ENCODE assay signal across 9 cellular contexts in the genomic region with DNA sequence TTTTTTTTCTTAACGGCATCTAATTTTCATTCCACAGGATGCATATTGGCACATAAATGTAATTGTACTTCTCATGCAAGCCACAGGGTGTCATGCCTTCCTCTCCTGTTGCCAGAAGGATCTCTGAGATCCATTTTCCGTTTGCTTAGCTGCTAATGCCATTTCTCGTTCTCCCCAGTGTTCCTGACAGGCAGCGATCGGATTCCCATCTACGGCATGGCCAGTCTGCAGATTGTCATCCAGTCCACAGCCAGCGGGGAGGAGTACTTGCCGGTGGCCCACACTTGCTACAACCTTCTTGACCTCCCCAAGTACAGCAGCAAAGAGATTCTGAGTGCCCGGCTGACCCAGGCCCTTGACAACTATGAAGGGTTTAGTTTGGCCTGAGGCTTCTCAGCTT. TPM values are rescaled to one million over a fixed set of nuclear protein-coding genes. Genes with fewer than 3 reads are reported as not detected.
DNase-seq lines count a peak whose midpoint lies in the region; ATAC-seq, FAIRE-seq and TF ChIP-seq lines count a peak whose summit lies in the region.
"Had no signal": no experiment of that assay in that cellular context is flagged by ENCODE, and none has a peak within 500 bp of the region (broad histone marks: within the 10 kb centered on the region; RNA-seq: fewer than 3 reads in every experiment).

No MANE protein-coding gene starts in this region.

- H3K27ac ChIP-seq in liver (ENCODE audit: low read depth in 1 of 2, low read length in 2 of 2) (peak overlapping the region in 1 of 2 donors; percentile 54), vagina (peak overlapping the region; percentile 34)
- H3K27ac ChIP-seq: epithelial cell of prostate had no signal

- H3K4me3 ChIP-seq in bronchial epithelial cell (ENCODE audit: low read depth, low read length): no peak overlapping the region
- no peak overlapping the region for H3K4me3 ChIP-seq in liver (ENCODE audit: low read depth in 1 of 3, low read length in 3 of 3)
- H3K4me3 ChIP-seq in vagina: no peak overlapping the region

- intact Hi-C loops in vagina (cut with DNase I): loop anchor here (10.0 kb wide), 1 partner anchor 318 kb away; no protein-coding TSS in a partner anchor

- TF ChIP-seq POLR2A in vagina (IDR thresholded peaks at IDR 0.05): no peak

- TF ChIP-seq CTCF in bronchial epithelial cell (IDR thresholded peaks at IDR 0.05; ENCODE audit: insufficient read depth, low read length, severe bottlenecking): peak; percentile 47
- peak; percentile 83 for TF ChIP-seq CTCF in liver (IDR thresholded peaks at IDR 0.05; ENCODE audit: low read depth, low read length, missing input control)
- TF ChIP-seq CTCF in vagina (IDR thresholded peaks at IDR 0.05): peak in 2 of 3 experiments; percentile 34 to 52

- peak overlapping the region in 1 of 2 donors; percentile 10 for H3K9ac ChIP-seq in liver (ENCODE audit: low read depth in 1 of 2, low read length in 2 of 2)

- H3K4me1 ChIP-seq in liver (ENCODE audit: control insufficient read depth in 4 of 4, insufficient read depth in 4 of 4, low read length in 3 of 4) (peaks cover 0 to 8% (median 3%) of the 10 kb centered on the region in 4 donors), vagina (peaks cover 16% of the 10 kb centered on the region)

- peak; percentile 18 for FAIRE-seq in bronchial epithelial cell (lab: Jason Lieb, UNC)

- peak; percentile 97 for TF ChIP-seq RAD21 in liver (IDR thresholded peaks at IDR 0.05)

- DNase-seq in COR-L47 (lab: John Stamatoyannopoulos, UW) (peak; percentile 39), NCI-H2081 (lab: John Stamatoyannopoulos, UW) (peak; percentile 50 to 62), bronchial epithelial cell (ENCODE audit: low read depth) (peak; percentile 33), vagina (ENCODE audit: extremely low spot score in 2 of 2) (no peak), CD1c-positive myeloid dendritic cell (ENCODE audit: extremely low spot score) (no peak), germinal center (ENCODE audit: low spot score) (no peak)

- H3K36me3 ChIP-seq in bronchial epithelial cell (ENCODE audit: control insufficient read depth, insufficient read depth, low read length): peaks cover 1% of the 10 kb centered on the region
- H3K36me3 ChIP-seq in liver (ENCODE audit: control insufficient read depth in 4 of 4, insufficient read depth in 3 of 4, low read depth in 1 of 4, low read length in 3 of 4): peaks cover 0 to 24% (median 7%) of the 10 kb centered on the region in 4 donors
- H3K36me3 ChIP-seq in vagina: peaks cover 0 to 24% of the 10 kb centered on the region in 2 donors

- H3K9me3 ChIP-seq in liver (ENCODE audit: control insufficient read depth in 4 of 4, low read length in 3 of 4) (no peaks in the 10 kb centered on the region), vagina (no peaks in the 10 kb centered on the region)

- no peaks in the 10 kb centered on the region for H3K27me3 ChIP-seq in bronchial epithelial cell (ENCODE audit: control insufficient read depth, insufficient read depth, low read length)
- H3K27me3 ChIP-seq in liver (ENCODE audit: control insufficient read depth in 4 of 4, insufficient read depth in 4 of 4, low read length in 3 of 4): no peaks in the 10 kb centered on the region
- H3K27me3 ChIP-seq in vagina: no peaks in the 10 kb centered on the region

- ATAC-seq in HG02759 (IDR thresholded peaks at IDR 0.05; ENCODE audit: unreplicated experiment): no peak

- WGBS in liver: 34% methylated on average over 9 of the region's 9 CpGs

TF ChIP-seq in liver, 16 proteins besides CTCF, POLR2A, EP300 and RAD21:
- peak in 1 of 2 donors; percentile 13 for TF ChIP-seq HNF4A (conservative IDR thresholded peaks at IDR 0.05)
- peak; percentile 35 for TF ChIP-seq YY1 (IDR thresholded peaks at IDR 0.05)
- no peak for TF ChIP-seq SP1 (IDR thresholded peaks at IDR 0.05)
- peak in 1 of 2 donors; percentile 21 for TF ChIP-seq RXRA (IDR thresholded peaks at IDR 0.05)

RNA-seq across cellular contexts. Expression of gene NAP1L5, which starts 8.9 kb away (rescaled TPM):
- 0.26 and 0.77 TPM in 2 replicates for total RNA-seq in bronchial epithelial cell
- 10 to 100 TPM in 1 of 2 donors, 1 to 10 TPM in 1; 2.0 to 10.0 TPM for total RNA-seq in liver
- polyA plus RNA-seq in liver: 1 to 10 TPM; 2.9 TPM
- 9.1 TPM for total RNA-seq in vagina

Comparison
In these comparisons a context has a peak if more than half of its experiments do, and no peak if none do; other contexts are left out.
1. DNase-seq: peak in COR-L47 (single experiment), NCI-H2081 (2 of 2) and bronchial epithelial cell (single experiment); none in vagina (0 of 2), CD1c-positive myeloid dendritic cell (single experiment) and germinal center (single experiment).
2. Peak in every context shown above with its lines, with median percentiles within 50 percentile points of each other: CTCF ChIP-seq.